9 cellular contexts compared by ENCODE assay signal in genomic region chr14:75182820-75183219, GRCh38. TPM values are rescaled to one million over a fixed set of nuclear protein-coding genes. Genes with fewer than 3 reads are reported as not detected.
A peak's percentile ranks its signal among the peaks of the same experiment; 100 is the strongest.
DNase-seq lines count a peak whose midpoint lies in the region; ATAC-seq and TF ChIP-seq lines count a peak whose summit lies in the region.
"Had no signal": no experiment of that assay in that cellular context is flagged by ENCODE, and none has a peak within 500 bp of the region (broad histone marks: within the 10 kb centered on the region; RNA-seq: fewer than 3 reads in every experiment).

No MANE protein-coding gene starts in this region.

- intact Hi-C loops in left ventricle myocardium superior (cut with micrococcal nuclease), result no loop called here

- 0 out of 3 replicates have a peak, but pooled peaks cover 2% of the 10 kb centered on the region for H3K4me1 Mint-ChIP-seq in GM23338
- peaks cover 2% of the 10 kb centered on the region for H3K4me1 Mint-ChIP-seq in activated naive CD8-positive, alpha-beta T cell treated with anti-CD3 and anti-CD28 coated beads for 36 hours

- no peaks in the 10 kb centered on the region for H3K9me3 ChIP-seq in BE2C

- TF ChIP-seq CTCF in GM23338 (conservative IDR thresholded peaks at IDR 0.05; ENCODE audit: low read depth in 2 of 2) (no peak), BE2C (IDR thresholded peaks at IDR 0.05; ENCODE audit: low read depth, low read length) (no peak)

- H4K20me1 ChIP-seq in GM23338 (replicated peaks; ENCODE audit: insufficient read depth), result no peaks in the 10 kb centered on the region

- no peak for DNase-seq in GM23338 (ENCODE audit: low spot score)
- peak; percentile 39 for DNase-seq in amniotic stem cell (lab: John Stamatoyannopoulos, UW)
- no peak for DNase-seq in left ventricle myocardium superior
- DNase-seq in stromal cell of bone marrow (ENCODE audit: low read depth), result peak; percentile 58
- no peak for DNase-seq in activated CD8-positive, alpha-beta memory T cell treated with anti-CD3 and anti-CD28 coated beads, Interleukin-2, amount 50 U/mL, for 48 hours
- DNase-seq in NCI-H1092 treated with DMSO at 0.1 percent for 48 hours (lab: John Stamatoyannopoulos, UW), result no peak
- no peak for DNase-seq in BE2C
- DNase-seq in activated naive CD8-positive, alpha-beta T cell treated with anti-CD3 and anti-CD28 coated beads for 36 hours, result no peak
- DNase-seq: NCI-H1436 had no signal

- H3K36me3 ChIP-seq in GM23338 (ENCODE audit: insufficient read depth) (no peaks in the 10 kb centered on the region), BE2C (no peaks in the 10 kb centered on the region)

- no peaks in the 10 kb centered on the region for H3K36me3 Mint-ChIP-seq in GM23338 (ENCODE audit: low read depth)
- no peaks in the 10 kb centered on the region for H3K36me3 Mint-ChIP-seq in activated naive CD8-positive, alpha-beta T cell treated with anti-CD3 and anti-CD28 coated beads for 36 hours

- H2AFZ ChIP-seq in GM23338, result 0 out of 2 replicates have a peak overlapping the region, but pooled peaks have one; percentile 9

- H3K9me3 Mint-ChIP-seq in GM23338, result no peaks in the 10 kb centered on the region
- H3K9me3 Mint-ChIP-seq in activated naive CD8-positive, alpha-beta T cell treated with anti-CD3 and anti-CD28 coated beads for 36 hours, result no peaks in the 10 kb centered on the region

- H3F3A ChIP-seq in GM23338 (replicated peaks; ENCODE audit: low read depth), result no peaks in the 10 kb centered on the region

- ATAC-seq in GM23338, result no peak
- ATAC-seq in left ventricle myocardium superior, result peak; percentile 57

- no peaks in the 10 kb centered on the region; the same call in 1 of the 2 replicates for H3K4me1 ChIP-seq in GM23338 (ENCODE audit: insufficient read depth)
- H3K4me1 ChIP-seq in BE2C, result no peaks in the 10 kb centered on the region

- no peak overlapping the region for H3K4me3 ChIP-seq in GM23338
- H3K4me3 ChIP-seq in BE2C (ENCODE audit: low read depth, low read length), result no peak overlapping the region

- H3K27ac ChIP-seq in GM23338 (ENCODE audit: low read depth), result no peak overlapping the region

- no peaks in the 10 kb centered on the region for H3K79me2 ChIP-seq in GM23338 (replicated peaks; ENCODE audit: insufficient read depth)

- no peak overlapping the region for H3K4me2 ChIP-seq in GM23338

- peaks cover 7% of the 10 kb centered on the region for H3K27me3 Mint-ChIP-seq in GM23338 (ENCODE audit: insufficient read depth, low read depth, poor library complexity)
- peaks cover 8% of the 10 kb centered on the region for H3K27me3 Mint-ChIP-seq in activated naive CD8-positive, alpha-beta T cell treated with anti-CD3 and anti-CD28 coated beads for 36 hours

- no peaks in the 10 kb centered on the region for H3K9me2 ChIP-seq in GM23338 (ENCODE audit: insufficient read depth)

- no peaks in the 10 kb centered on the region for H3K27me3 ChIP-seq in GM23338 (ENCODE audit: insufficient read depth)
- H3K27me3 ChIP-seq in BE2C, result no peaks in the 10 kb centered on the region

- H3K27ac Mint-ChIP-seq in GM23338, result no peak overlapping the region
- H3K27ac Mint-ChIP-seq in activated naive CD8-positive, alpha-beta T cell treated with anti-CD3 and anti-CD28 coated beads for 36 hours, result no peak overlapping the region

- H3K4me3 Mint-ChIP-seq in GM23338, result no peak overlapping the region
- H3K4me3 Mint-ChIP-seq in activated naive CD8-positive, alpha-beta T cell treated with anti-CD3 and anti-CD28 coated beads for 36 hours, result no peak overlapping the region

TF ChIP-seq in GM23338, 12 proteins besides CTCF, POLR2A, EP300 and RAD21 (continues in another document):
- TF ChIP-seq ZNF114 (CRISPR knock-in tag; IDR thresholded peaks at IDR 0.05) (no peak), CREB1 (CRISPR knock-in tag; IDR thresholded peaks at IDR 0.05; ENCODE audit: low read depth) (no peak), ZNF331 (CRISPR knock-in tag; IDR thresholded peaks at IDR 0.05; ENCODE audit: low read depth) (no peak), ZNF462 (CRISPR knock-in tag; IDR thresholded peaks at IDR 0.05) (no peak), NANOG (IDR thresholded peaks at IDR 0.05; ENCODE audit: borderline replicate concordance) (no peak), POLR2AphosphoS5 (IDR thresholded peaks at IDR 0.05; ENCODE audit: low read depth) (no peak), ETS1 (IDR thresholded peaks at IDR 0.05) (no peak), STAT1 (IDR thresholded peaks at IDR 0.05; ENCODE audit: unreplicated experiment) (no peak), JUNB (IDR thresholded peaks at IDR 0.05; ENCODE audit: unreplicated experiment) (no peak), EZH2 (IDR thresholded peaks at IDR 0.05; ENCODE audit: low read depth, unreplicated experiment) (no peak), EZH2phosphoT487 (IDR thresholded peaks at IDR 0.05; ENCODE audit: unreplicated experiment) (no peak)

RNA-seq across cellular contexts. Expression of gene TMED10, which starts 6.4 kb away (rescaled TPM):
- total RNA-seq in GM23338 (2014; rRNA removed; shearing (Covaris generic)), result 196 and 237 TPM in 2 replicates
- polyA plus RNA-seq in GM23338 (2016; fragmentation: Nextera tagmentation; extraction: Ambion mirVana), result 144 and 180 TPM in 2 replicates
- total RNA-seq in left ventricle myocardium superior, result 266 TPM
- 153 TPM for polyA plus RNA-seq in BE2C (2012; ENCODE audit: insufficient read depth, insufficient read length, low read depth)
- total RNA-seq in activated naive CD8-positive, alpha-beta T cell treated with anti-CD3 and anti-CD28 coated beads for 36 hours, result 100 to 1,000 TPM; 160 to 169 TPM

RNA-seq across cellular contexts. Expression of gene NEK9, which starts 56.0 kb away (rescaled TPM):
- 31.1 and 37.3 TPM in 2 replicates for total RNA-seq in GM23338 (2014; rRNA removed; shearing (Covaris generic))
- polyA plus RNA-seq in GM23338 (2016; fragmentation: Nextera tagmentation; extraction: Ambion mirVana), result 13.9 and 16.3 TPM in 2 replicates
- total RNA-seq in left ventricle myocardium superior, result 119 TPM
- polyA plus RNA-seq in BE2C (2012; ENCODE audit: insufficient read depth, insufficient read length, low read depth), result 74.0 TPM
- total RNA-seq in activated naive CD8-positive, alpha-beta T cell treated with anti-CD3 and anti-CD28 coated beads for 36 hours, result 10 to 100 TPM; 50.1 to 50.9 TPM

Comparison
In these comparisons a context has a peak if more than half of its experiments do, and no peak if none do; other contexts are left out.
1. DNase-seq: peak in amniotic stem cell (single experiment) and stromal cell of bone marrow (single experiment); none in GM23338 (single experiment), left ventricle myocardium superior (single experiment), activated CD8-positive, alpha-beta memory T cell treated with anti-CD3 and anti-CD28 coated beads, Interleukin-2, amount 50 U/mL, for 48 hours (single experiment), NCI-H1092 treated with DMSO at 0.1 percent for 48 hours (single experiment), BE2C (single experiment) and activated naive CD8-positive, alpha-beta T cell treated with anti-CD3 and anti-CD28 coated beads for 36 hours (single experiment).